In the genomic region with DNA sequence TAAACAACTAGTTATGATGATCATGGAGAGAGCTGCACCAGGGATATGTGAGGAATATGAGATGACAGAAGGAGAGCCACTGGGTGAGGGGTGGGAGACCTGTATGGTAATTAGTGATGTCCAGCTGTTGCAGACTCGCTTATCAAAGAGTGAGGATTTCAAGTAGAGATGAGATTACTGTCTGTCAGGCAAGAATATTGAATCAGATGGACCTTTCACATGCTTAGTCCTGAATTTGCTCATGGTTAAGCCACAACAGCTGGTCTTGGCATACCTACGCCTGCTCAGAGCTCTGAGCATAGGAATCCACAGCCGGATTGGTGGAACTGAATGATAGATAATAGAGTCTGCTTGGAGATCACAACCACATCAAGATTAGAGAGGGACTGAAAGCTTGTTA, we compare ENCODE assay signal across 22 cellular contexts.
"Had no signal": no experiment of that assay in that cellular context is flagged by ENCODE, and none has a peak within 500 bp of the region (broad histone marks: within the 10 kb centered on the region; RNA-seq: fewer than 3 reads in every experiment).

No MANE protein-coding gene starts in this region.

- H3K27ac Mint-ChIP-seq: activated CD4-positive, alpha-beta T cell treated with anti-CD3 and anti-CD28 coated beads, Interleukin-2, amount 10 ng/mL, durations not matched to agents 7 days and 5 days; activated naive CD8-positive, alpha-beta T cell treated with anti-CD3 and anti-CD28 coated beads for 36 hours; activated T-cell treated with anti-CD3 and anti-CD28 coated beads, Interleukin-2, amount 50 U/mL, for 72 hours; endodermal cell; naive thymus-derived CD8-positive, alpha-beta T cell; T-helper 2 cell treated with Interferon-gamma antibody and Interleukin-4, amounts not matched to agents 5 μg/mL and 100 μg/mL, for 36 hours had no signal

- H3K27me3 Mint-ChIP-seq: activated CD4-positive, alpha-beta T cell treated with anti-CD3 and anti-CD28 coated beads, Interleukin-2, amount 10 ng/mL, durations not matched to agents 7 days and 5 days; activated naive CD8-positive, alpha-beta T cell treated with anti-CD3 and anti-CD28 coated beads for 36 hours had no signal

- DNase-seq: activated CD4-positive, alpha-beta T cell treated with anti-CD3 and anti-CD28 coated beads, Interleukin-2, amount 10 ng/mL, durations not matched to agents 7 days and 5 days; activated CD4-positive, CD25-positive, alpha-beta regulatory T cell; activated CD8-positive, alpha-beta memory T cell treated with anti-CD3 and anti-CD28 coated beads, Interleukin-2, amount 50 U/mL, for 48 hours; activated naive CD8-positive, alpha-beta T cell treated with anti-CD3 and anti-CD28 coated beads for 36 hours; activated T-cell treated with anti-CD3 and anti-CD28 coated beads, Interleukin-2, amount 50 U/mL, for 72 hours; anterior cingulate cortex; cerebellar nuclear complex; dorsolateral prefrontal cortex; endodermal cell; heart right ventricle; left colon; lower lobe of right lung; naive thymus-derived CD8-positive, alpha-beta T cell; occipital lobe; stimulated activated CD4-positive, alpha-beta T cell treated with anti-CD3 and anti-CD28 coated beads, Interleukin-4, amount 100 ng/mL, for 4 hours; stimulated activated CD8-positive, alpha-beta memory T cell treated with anti-CD3 and anti-CD28 coated beads, Interleukin-4, amount 100 ng/mL, for 48 hours; stimulated activated naive CD4-positive, alpha-beta T cell treated with Interleukin-2 at 50 U/mL for 16 hours; substantia nigra had no signal

- H3K9me3 ChIP-seq: gastroesophageal sphincter, heart right ventricle, lower lobe of right lung, tibial nerve had no signal

- H3K27me3 ChIP-seq: gastroesophageal sphincter, heart right ventricle, tibial nerve had no signal

- H3K27ac ChIP-seq: gastroesophageal sphincter, heart right ventricle, lower lobe of right lung, skin epidermis, tibial nerve had no signal

- H3K4me3 Mint-ChIP-seq: activated CD4-positive, alpha-beta T cell treated with anti-CD3 and anti-CD28 coated beads, Interleukin-2, amount 10 ng/mL, durations not matched to agents 7 days and 5 days; activated naive CD8-positive, alpha-beta T cell treated with anti-CD3 and anti-CD28 coated beads for 36 hours; activated T-cell treated with anti-CD3 and anti-CD28 coated beads, Interleukin-2, amount 50 U/mL, for 72 hours; endodermal cell; naive thymus-derived CD8-positive, alpha-beta T cell; T-helper 2 cell treated with Interferon-gamma antibody and Interleukin-4, amounts not matched to agents 5 μg/mL and 100 μg/mL, for 36 hours had no signal

- H3K4me1 Mint-ChIP-seq: endodermal cell had no signal

- H3K4me3 ChIP-seq: dorsolateral prefrontal cortex, gastroesophageal sphincter, heart right ventricle, lower lobe of right lung, skin epidermis, tibial nerve had no signal

- H3K36me3 ChIP-seq: gastroesophageal sphincter, heart right ventricle, lower lobe of right lung, tibial nerve had no signal

- ATAC-seq: activated T-cell treated with anti-CD3 and anti-CD28 coated beads, Interleukin-2, amount 50 U/mL, for 72 hours; gastroesophageal sphincter; heart right ventricle; left colon; lower lobe of right lung; naive thymus-derived CD8-positive, alpha-beta T cell had no signal

- H3K36me3 Mint-ChIP-seq: activated naive CD8-positive, alpha-beta T cell treated with anti-CD3 and anti-CD28 coated beads for 36 hours had no signal
